In the genomic region with DNA sequence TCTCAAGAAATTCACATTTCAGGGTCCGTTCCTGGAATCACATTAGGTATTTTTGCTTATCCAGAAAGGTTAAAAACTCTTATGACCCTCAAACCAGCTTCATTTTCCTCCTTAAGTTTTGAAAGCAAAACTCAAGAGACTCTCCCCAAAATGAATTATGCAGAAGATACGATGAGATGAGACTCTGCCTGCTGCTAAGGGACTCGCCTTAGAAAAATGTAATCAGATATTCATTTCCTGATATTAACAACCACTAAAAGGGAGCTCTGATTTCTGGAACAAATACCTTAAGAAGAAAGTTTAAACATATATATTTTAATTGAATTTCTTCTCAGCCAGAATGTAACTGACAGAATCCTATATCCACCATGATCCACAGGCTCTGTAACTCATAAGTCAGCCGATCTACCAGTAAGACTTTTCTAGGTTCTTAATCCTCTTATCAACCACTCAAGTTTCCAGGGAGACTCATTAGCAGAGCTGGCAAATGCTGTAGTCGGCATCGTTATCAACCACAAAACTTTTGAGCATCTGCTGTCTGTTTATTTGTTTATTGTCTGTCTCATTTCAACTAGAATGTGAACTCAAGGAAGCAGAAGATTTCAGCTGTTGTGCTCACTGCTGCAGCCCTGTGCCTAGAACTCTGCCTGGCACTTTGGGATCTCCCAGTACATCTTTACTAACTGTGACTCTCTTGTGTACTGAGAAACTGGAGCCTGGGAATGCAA, we compare ENCODE assay signal across 1 cellular context.
TF ChIP-seq lines count a peak whose summit lies in the region.

No MANE protein-coding gene starts in this region.

TF ChIP-seq in endothelial cell of umbilical vein, 7 proteins besides CTCF, POLR2A, EP300 and RAD21 (continued from another document):
- TF ChIP-seq JUN (IDR thresholded peaks at IDR 0.05; ENCODE audit: borderline replicate concordance, insufficient read depth, insufficient read length, low read depth) (no peak), EZH2 (IDR thresholded peaks at IDR 0.05; ENCODE audit: borderline replicate concordance, low read depth, low read length, severe bottlenecking) (no peak), GATA2 (IDR thresholded peaks at IDR 0.05; ENCODE audit: insufficient read depth, insufficient read length, low read depth, low read length) (no peak), MYC (IDR thresholded peaks at IDR 0.05; ENCODE audit: low read depth, low read length) (no peak), FOS (IDR thresholded peaks at IDR 0.05; ENCODE audit: borderline replicate concordance, insufficient read depth, low read length) (no peak)
